In the genomic region with DNA sequence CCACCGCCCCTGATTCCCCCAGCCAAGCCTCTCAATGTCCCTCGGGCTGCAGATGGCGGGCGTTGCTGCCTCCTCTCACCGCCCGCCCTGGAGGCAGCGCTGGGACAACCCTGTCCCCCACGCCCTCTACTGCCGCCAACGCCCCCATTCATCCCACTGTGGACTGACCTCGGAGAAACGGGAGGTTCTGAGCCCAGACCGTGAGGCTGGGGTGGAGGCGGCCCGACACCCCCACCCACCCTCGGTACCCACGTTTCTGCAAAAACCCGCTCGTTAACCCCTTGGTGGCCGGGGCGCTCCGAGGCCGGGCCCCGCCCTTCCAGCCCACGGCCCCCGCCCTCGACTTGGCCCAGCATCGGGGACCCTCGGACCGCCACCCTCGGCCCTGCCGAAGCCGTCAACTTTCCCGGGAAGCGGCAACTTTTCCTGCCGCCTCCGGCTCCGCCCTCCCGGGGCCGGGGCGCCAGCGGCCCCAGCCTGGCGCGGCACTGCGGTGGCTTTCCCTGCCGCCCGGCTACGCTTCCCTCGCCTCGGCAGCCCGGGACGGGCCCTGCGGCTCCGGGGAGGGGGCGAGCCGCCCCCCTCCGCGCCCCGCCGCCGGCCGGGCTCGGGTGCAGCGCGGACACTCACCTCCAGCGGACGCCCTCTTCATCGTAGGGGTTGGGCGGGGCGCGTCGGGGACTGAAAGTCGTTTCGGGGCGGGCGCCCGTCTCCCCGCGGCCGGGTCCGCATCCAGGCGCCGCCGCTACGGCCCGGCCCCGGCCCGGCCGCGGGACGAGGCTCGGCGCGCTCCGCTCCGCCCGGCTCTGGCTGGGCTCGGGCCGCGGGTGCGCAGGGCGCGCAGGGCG, we compare ENCODE assay signal across 8 cellular contexts. TPM values are rescaled to one million over a fixed set of nuclear protein-coding genes. Genes with fewer than 3 reads are reported as not detected.
DNase-seq lines count a peak whose midpoint lies in the region; ATAC-seq and TF ChIP-seq lines count a peak whose summit lies in the region.

No MANE protein-coding gene starts in this region.

- intact Hi-C loops in transverse colon (cut with DNase I; ENCODE audit: low total_unique reads): loop anchor here (5.0 kb wide), 1 partner anchor 110 kb away; no protein-coding TSS in a partner anchor

- H3K4me1 ChIP-seq in liver (ENCODE audit: control insufficient read depth in 4 of 4, insufficient read depth in 4 of 4, low read length in 3 of 4) (peaks cover 6 to 38% (median 28%) of the 10 kb centered on the region in 4 donors), transverse colon (peaks cover 0 to 14% (median 12%) of the 10 kb centered on the region in 4 donors)

- peak; percentile 8 for ATAC-seq in activated naive CD8-positive, alpha-beta T cell treated with anti-CD3 and anti-CD28 coated beads, Interleukin-2, amount 50 U/mL, for 24 hours
- ATAC-seq in GM21526 (IDR thresholded peaks at IDR 0.05; ENCODE audit: low FRiP score, unreplicated experiment): no peak

- in situ Hi-C loops in transverse colon (cut with MboI; ENCODE audit: low pct_ligation_motif_present in 1 of 4, low pct_unique_long_range_greater_than_20kb in 1 of 4, low sequenced_read_pairs in 3 of 4): no loop called here

- 2% methylated on average over 104 of the region's 104 CpGs for WGBS in liver
- WGBS in transverse colon (ENCODE audit: low coverage in 1 of 2), 2 donors: 3% methylated on average over 32 of the region's 104 CpGs; no CpG with 5 or more reads in 1 of the 2 donors

- peaks cover 2% of the 10 kb centered on the region for H3K4me1 Mint-ChIP-seq in activated naive CD8-positive, alpha-beta T cell treated with anti-CD3 and anti-CD28 coated beads, Interleukin-2, amount 50 U/mL, for 24 hours

- H3K4me3 Mint-ChIP-seq in activated naive CD8-positive, alpha-beta T cell treated with anti-CD3 and anti-CD28 coated beads, Interleukin-2, amount 50 U/mL, for 24 hours: no peak overlapping the region

- no peaks in the 10 kb centered on the region for H3K9me3 Mint-ChIP-seq in activated naive CD8-positive, alpha-beta T cell treated with anti-CD3 and anti-CD28 coated beads, Interleukin-2, amount 50 U/mL, for 24 hours

- no peaks in the 10 kb centered on the region for H3K36me3 Mint-ChIP-seq in activated naive CD8-positive, alpha-beta T cell treated with anti-CD3 and anti-CD28 coated beads, Interleukin-2, amount 50 U/mL, for 24 hours (ENCODE audit: low read depth)

- TF ChIP-seq POLR2A in transverse colon (IDR thresholded peaks at IDR 0.05): no peak

- H3K27me3 Mint-ChIP-seq in activated naive CD8-positive, alpha-beta T cell treated with anti-CD3 and anti-CD28 coated beads, Interleukin-2, amount 50 U/mL, for 24 hours: peaks cover 2% of the 10 kb centered on the region

- H3K36me3 ChIP-seq in liver (ENCODE audit: control insufficient read depth in 4 of 4, insufficient read depth in 3 of 4, low read depth in 1 of 4, low read length in 3 of 4) (no peaks in the 10 kb centered on the region), transverse colon (no peaks in the 10 kb centered on the region)

- H3K9ac ChIP-seq in liver (ENCODE audit: low read depth in 1 of 2, low read length in 2 of 2): no peak overlapping the region

- no peak overlapping the region for H3K27ac Mint-ChIP-seq in activated naive CD8-positive, alpha-beta T cell treated with anti-CD3 and anti-CD28 coated beads, Interleukin-2, amount 50 U/mL, for 24 hours

- TF ChIP-seq EP300 in transverse colon (IDR thresholded peaks at IDR 0.05; ENCODE audit: low read depth): no peak

- TF ChIP-seq RAD21 in liver (IDR thresholded peaks at IDR 0.05): no peak

- H3K27me3 ChIP-seq in liver (ENCODE audit: control insufficient read depth in 4 of 4, insufficient read depth in 4 of 4, low read length in 3 of 4) (no peaks in the 10 kb centered on the region), transverse colon (peaks cover 9% of the 10 kb centered on the region)

- H3K27ac ChIP-seq in liver (ENCODE audit: low read depth in 1 of 2, low read length in 2 of 2): no peak overlapping the region
- peak overlapping the region in 3 of 4 donors; percentile 55 to 69 (median 63) for H3K27ac ChIP-seq in transverse colon

- H3K9me3 ChIP-seq in liver (ENCODE audit: control insufficient read depth in 4 of 4, low read length in 3 of 4): no peaks in the 10 kb centered on the region
- H3K9me3 ChIP-seq in transverse colon: no peaks in the 10 kb centered on the region

- DNase-seq in activated T-cell treated with anti-CD3 and anti-CD28 coated beads, Interleukin-2, amount 50 U/mL, for 1 hour: peak; percentile 28
- DNase-seq in activated T-cell treated with anti-CD3 and anti-CD28 coated beads for 4 hours (no peak), transverse colon (peak; percentile 31), dermis blood vessel endothelial cell (no peak), SW480 (ENCODE audit: low spot score) (no peak)
- DNase-seq in activated naive CD8-positive, alpha-beta T cell treated with anti-CD3 and anti-CD28 coated beads, Interleukin-2, amount 50 U/mL, for 24 hours: peak; percentile 23

- no peak for TF ChIP-seq CTCF in liver (IDR thresholded peaks at IDR 0.05; ENCODE audit: low read depth, low read length, missing input control)
- no peak for TF ChIP-seq CTCF in transverse colon (IDR thresholded peaks at IDR 0.05)

- H3K4me3 ChIP-seq in liver (ENCODE audit: low read depth in 1 of 3, low read length in 3 of 3): peak overlapping the region in 2 of 3 donors; percentile 46 to 84
- peak overlapping the region in 3 of 4 donors; percentile 54 to 63 (median 57) for H3K4me3 ChIP-seq in transverse colon

TF ChIP-seq in liver, 16 proteins besides CTCF, POLR2A, EP300 and RAD21 (continues in another document):
- no peak for TF ChIP-seq TAF1 (conservative IDR thresholded peaks at IDR 0.05)
- no peak for TF ChIP-seq EGR1 (IDR thresholded peaks at IDR 0.05; ENCODE audit: low read depth in 2 of 2)
- TF ChIP-seq HNF4A (conservative IDR thresholded peaks at IDR 0.05): no peak
- no peak for TF ChIP-seq HNF4G (IDR thresholded peaks at IDR 0.05)
- TF ChIP-seq NR2F2 (IDR thresholded peaks at IDR 0.05): no peak
- TF ChIP-seq RXRA (IDR thresholded peaks at IDR 0.05): no peak
- TF ChIP-seq, protein P1, sequence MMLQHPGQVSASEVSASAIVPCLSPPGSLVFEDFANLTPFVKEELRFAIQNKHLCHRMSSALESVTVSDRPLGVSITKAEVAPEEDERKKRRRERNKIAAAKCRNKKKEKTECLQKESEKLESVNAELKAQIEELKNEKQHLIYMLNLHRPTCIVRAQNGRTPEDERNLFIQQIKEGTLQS (IDR thresholded peaks at IDR 0.05): no peak
- TF ChIP-seq FOXA2 (IDR thresholded peaks at IDR 0.05): no peak
- TF ChIP-seq JUND (IDR thresholded peaks at IDR 0.05): no peak
- TF ChIP-seq, protein P2, sequence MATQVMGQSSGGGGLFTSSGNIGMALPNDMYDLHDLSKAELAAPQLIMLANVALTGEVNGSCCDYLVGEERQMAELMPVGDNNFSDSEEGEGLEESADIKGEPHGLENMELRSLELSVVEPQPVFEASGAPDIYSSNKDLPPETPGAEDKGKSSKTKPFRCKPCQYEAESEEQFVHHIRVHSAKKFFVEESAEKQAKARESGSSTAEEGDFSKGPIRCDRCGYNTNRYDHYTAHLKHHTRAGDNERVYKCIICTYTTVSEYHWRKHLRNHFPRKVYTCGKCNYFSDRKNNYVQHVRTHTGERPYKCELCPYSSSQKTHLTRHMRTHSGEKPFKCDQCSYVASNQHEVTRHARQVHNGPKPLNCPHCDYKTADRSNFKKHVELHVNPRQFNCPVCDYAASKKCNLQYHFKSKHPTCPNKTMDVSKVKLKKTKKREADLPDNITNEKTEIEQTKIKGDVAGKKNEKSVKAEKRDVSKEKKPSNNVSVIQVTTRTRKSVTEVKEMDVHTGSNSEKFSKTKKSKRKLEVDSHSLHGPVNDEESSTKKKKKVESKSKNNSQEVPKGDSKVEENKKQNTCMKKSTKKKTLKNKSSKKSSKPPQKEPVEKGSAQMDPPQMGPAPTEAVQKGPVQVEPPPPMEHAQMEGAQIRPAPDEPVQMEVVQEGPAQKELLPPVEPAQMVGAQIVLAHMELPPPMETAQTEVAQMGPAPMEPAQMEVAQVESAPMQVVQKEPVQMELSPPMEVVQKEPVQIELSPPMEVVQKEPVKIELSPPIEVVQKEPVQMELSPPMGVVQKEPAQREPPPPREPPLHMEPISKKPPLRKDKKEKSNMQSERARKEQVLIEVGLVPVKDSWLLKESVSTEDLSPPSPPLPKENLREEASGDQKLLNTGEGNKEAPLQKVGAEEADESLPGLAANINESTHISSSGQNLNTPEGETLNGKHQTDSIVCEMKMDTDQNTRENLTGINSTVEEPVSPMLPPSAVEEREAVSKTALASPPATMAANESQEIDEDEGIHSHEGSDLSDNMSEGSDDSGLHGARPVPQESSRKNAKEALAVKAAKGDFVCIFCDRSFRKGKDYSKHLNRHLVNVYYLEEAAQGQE (IDR thresholded peaks at IDR 0.05): no peak
- no peak for TF ChIP-seq GABPA (IDR thresholded peaks at IDR 0.05 in 1 of 2, conservative IDR thresholded peaks at IDR 0.05 in 1 of 2)
- no peak for TF ChIP-seq SP1 (IDR thresholded peaks at IDR 0.05)
- no peak for TF ChIP-seq YY1 (IDR thresholded peaks at IDR 0.05)
- no peak for TF ChIP-seq FOXA1 (IDR thresholded peaks at IDR 0.05)
- TF ChIP-seq, protein P3, sequence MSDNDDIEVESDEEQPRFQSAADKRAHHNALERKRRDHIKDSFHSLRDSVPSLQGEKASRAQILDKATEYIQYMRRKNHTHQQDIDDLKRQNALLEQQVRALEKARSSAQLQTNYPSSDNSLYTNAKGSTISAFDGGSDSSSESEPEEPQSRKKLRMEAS (IDR thresholded peaks at IDR 0.05): no peak

RNA-seq across cellular contexts. Expression of a gene that starts 0.5 kb away (rescaled TPM):
- 1 to 10 TPM in 1 of 2 donors, under 1 TPM in 1; 0.33 to 1.1 TPM for total RNA-seq in liver
- polyA plus RNA-seq in liver: 10 to 100 TPM in 1 of 2 donors, 1 to 10 TPM in 1; 1.2 to 10.4 TPM
- 10 to 100 TPM in 1 of 4 donors, 1 to 10 TPM in 1, under 1 TPM in 1, not detected in 1; 0.64 to 22.8 (median 3.0) TPM for total RNA-seq in transverse colon
- 0.68 and 2.7 TPM in 2 replicates for total RNA-seq in dermis blood vessel endothelial cell

RNA-seq across cellular contexts. Expression of a gene that starts 52.2 kb away (rescaled TPM):
- total RNA-seq in liver: 10 to 100 TPM; 40.7 to 58.8 TPM
- 100 to 1,000 TPM in 1 of 2 donors, 10 to 100 TPM in 1; 88.2 to 105 TPM for polyA plus RNA-seq in liver
- total RNA-seq in transverse colon: 10 to 100 TPM; 27.7 to 52.3 (median 36.9) TPM
- total RNA-seq in dermis blood vessel endothelial cell: 40.8 and 62.5 TPM in 2 replicates

Comparison
In these comparisons a context has a peak if more than half of its experiments do, and no peak if none do; other contexts are left out.
1. DNase-seq: peak in activated T-cell treated with anti-CD3 and anti-CD28 coated beads, Interleukin-2, amount 50 U/mL, for 1 hour (single experiment), activated naive CD8-positive, alpha-beta T cell treated with anti-CD3 and anti-CD28 coated beads, Interleukin-2, amount 50 U/mL, for 24 hours (single experiment) and transverse colon (single experiment); none in activated T-cell treated with anti-CD3 and anti-CD28 coated beads for 4 hours (single experiment), dermis blood vessel endothelial cell (single experiment) and SW480 (single experiment).
2. H3K27ac ChIP-seq: peak in transverse colon (3 of 4); none in liver (0 of 2).